Comparison of ENCODE assay signal across 7 cellular contexts in genomic region chr5:122253794-122254193, GRCh38. TPM values are rescaled to one million over a fixed set of nuclear protein-coding genes. Genes with fewer than 3 reads are reported as not detected.
"Had no signal": no experiment of that assay in that cellular context is flagged by ENCODE, and none has a peak within 500 bp of the region (broad histone marks: within the 10 kb centered on the region; RNA-seq: fewer than 3 reads in every experiment).

No MANE protein-coding gene starts in this region.

- DNase-seq: KBM-7, KG1 had no signal

- FAIRE-seq: HTR-8/SVneo had no signal

- H3K4me2 ChIP-seq: KMS-11 had no signal

- H3K27ac ChIP-seq: HL-60, KMS-11 had no signal

- H3K9ac ChIP-seq: KMS-11 had no signal

RNA-seq across cellular contexts. Expression of gene SNCAIP, which starts 58.2 kb away (rescaled TPM):
- total RNA-seq: HT-29 had no signal
- polyA plus RNA-seq: IgD-negative memory B cell had no signal
